ENCODE assay signal across 8 cellular contexts in the genomic region with DNA sequence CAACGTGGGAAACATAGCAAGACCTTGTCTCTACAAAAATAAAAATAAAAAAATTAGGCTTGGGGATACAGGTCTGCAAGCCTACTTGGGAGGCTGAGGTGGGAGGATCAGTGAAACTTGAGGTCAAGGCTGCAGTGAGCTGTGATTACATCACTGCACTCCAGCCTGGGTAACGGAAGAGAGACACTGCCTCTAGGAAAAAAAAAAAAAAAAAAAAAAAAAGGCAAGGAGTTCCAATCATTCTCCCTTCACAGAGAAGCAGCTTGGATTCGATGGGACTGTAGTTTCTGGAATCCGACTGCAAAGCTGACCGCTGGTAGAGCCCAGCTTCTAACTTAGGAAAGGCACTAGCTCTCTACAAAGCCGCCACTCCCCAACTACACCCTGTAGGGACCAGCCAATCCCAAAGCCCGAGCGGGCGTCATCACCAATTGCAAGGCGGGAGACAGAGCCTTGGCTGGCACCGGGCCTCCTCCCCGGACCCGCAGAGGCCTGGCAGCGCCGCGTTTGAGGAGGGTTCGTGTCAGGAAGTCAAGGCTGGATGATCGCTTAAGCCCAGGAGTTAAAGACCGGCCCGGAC. TPM values are rescaled to one million over a fixed set of nuclear protein-coding genes. Genes with fewer than 3 reads are reported as not detected.
DNase-seq lines count a peak whose midpoint lies in the region; ATAC-seq and TF ChIP-seq lines count a peak whose summit lies in the region.

No MANE protein-coding gene starts in this region.

- TSS peak; percentile 93 for BruUV-seq in OCI-LY7 (replicated peaks; lab: Mats Ljungman, UMichigan)

- intact Hi-C loops in OCI-LY7 (cut with micrococcal nuclease; ENCODE audit: unreplicated experiment) = loop anchor here (2.0 kb wide), 1 partner anchor 55 kb away; no protein-coding TSS in a partner anchor

- H3K9me3 ChIP-seq in OCI-LY7 (ENCODE audit: low read length) (no peaks in the 10 kb centered on the region), mucosa of rectum (ENCODE audit: control insufficient read depth in 2 of 2, low read length in 2 of 2) (no peaks in the 10 kb centered on the region)

- no peaks in the 10 kb centered on the region for H4K20me1 ChIP-seq in OCI-LY7 (ENCODE audit: insufficient read depth, low read length)

- peak; percentile 83 for DNase-seq in COR-L47 (lab: John Stamatoyannopoulos, UW)
- DNase-seq in HUDEP-2 (lab: John Stamatoyannopoulos, UW; ENCODE audit: unreplicated experiment in 76 of 76) = peak in 74 of 76 experiments; percentile 60 to 94 (median 87)
- DNase-seq in OCI-LY7 (ENCODE audit: low spot score) = peak; percentile 37
- DNase-seq in activated T-cell treated with anti-CD3 and anti-CD28 coated beads, Interleukin-2, amount 50 U/mL, for 1 hour = peak; percentile 80
- DNase-seq in erythroblast (lab: John Stamatoyannopoulos, UW) = peak; percentile 92
- peak; percentile 55 to 69 for DNase-seq in stimulated activated CD8-positive, alpha-beta memory T cell treated with anti-CD3 and anti-CD28 coated beads, Interleukin-7, amount 100 ng/mL, for 1 hour (ENCODE audit: low read depth in 2 of 2)

- H3K27ac ChIP-seq in OCI-LY7 (ENCODE audit: low read depth, low read length, poor library complexity, severe bottlenecking) (no peak overlapping the region), mucosa of rectum (ENCODE audit: low read depth in 2 of 2, low read length in 2 of 2) (peak overlapping the region; percentile 88 to 97)

- ATAC-seq in GM21390 (IDR thresholded peaks at IDR 0.05; ENCODE audit: unreplicated experiment) = peak; percentile 63

- H3K4me2 ChIP-seq in OCI-LY7 (ENCODE audit: low read length) = peak overlapping the region; percentile 82

- peak overlapping the region; percentile 69 for H3K4me3 ChIP-seq in OCI-LY7 (ENCODE audit: low read depth, low read length, poor library complexity, severe bottlenecking)
- peak overlapping the region; percentile 79 to 85 for H3K4me3 ChIP-seq in mucosa of rectum (ENCODE audit: low read length in 2 of 2)

- no peaks in the 10 kb centered on the region for H3K79me2 ChIP-seq in OCI-LY7 (ENCODE audit: insufficient read depth, low read depth, low read length)

- peak overlapping the region; percentile 68 for H2AFZ ChIP-seq in OCI-LY7 (ENCODE audit: low read length)

- peak overlapping the region; percentile 65 to 90 for H3K9ac ChIP-seq in mucosa of rectum (ENCODE audit: low read depth in 1 of 2, low read length in 2 of 2)

- H3K4me1 ChIP-seq in OCI-LY7 (ENCODE audit: insufficient read depth, low read length, poor library complexity, severe bottlenecking) (peaks cover 50% of the 10 kb centered on the region), mucosa of rectum (ENCODE audit: control insufficient read depth in 2 of 2, insufficient read depth in 2 of 2, low read length in 2 of 2) (peaks cover 20 to 26% of the 10 kb centered on the region in 2 donors)

- no peak for TF ChIP-seq POLR2A in erythroblast (IDR thresholded peaks at IDR 0.05; ENCODE audit: low read length)

- POLR2A ChIA-PET in OCI-LY7 (lab: Charles Lee) = interaction anchor here (0.5 to 3.6 kb wide), 14 partner anchors 14 to 613 kb away, joined by 3 to 25 read pairs (median 4); a partner anchor contains a TSS

- H3K27me3 ChIP-seq in mucosa of rectum (ENCODE audit: control insufficient read depth in 2 of 2, insufficient read depth in 2 of 2, low read length in 2 of 2) = no peaks in the 10 kb centered on the region

- TF ChIP-seq CTCF in OCI-LY7 (conservative IDR thresholded peaks at IDR 0.05; ENCODE audit: low read length) = no peak

- H3K36me3 ChIP-seq in OCI-LY7 (ENCODE audit: insufficient read depth, low read length) (no peaks in the 10 kb centered on the region), mucosa of rectum (ENCODE audit: control insufficient read depth in 2 of 2, insufficient read depth in 2 of 2, low read length in 2 of 2) (peaks cover 5 to 7% of the 10 kb centered on the region in 2 donors)

- no peaks in the 10 kb centered on the region for H3K9me2 ChIP-seq in OCI-LY7 (ENCODE audit: insufficient read depth, low read length)

- CTCF ChIA-PET in OCI-LY7 (lab: Charles Lee; ENCODE audit: unreplicated experiment) = interaction anchor here (1.4 to 2.4 kb wide), 3 partner anchors 31 to 197 kb away, joined by 3 to 10 read pairs (median 3); a partner anchor contains a TSS

RNA-seq across cellular contexts. Expression of a gene that starts 0.7 kb away (rescaled TPM):
- total RNA-seq in OCI-LY7 (2014; rRNA removed; shearing (Covaris generic)) = 15.6 and 19.9 TPM in 2 replicates
- 36.0 and 39.4 TPM in 2 replicates for total RNA-seq in OCI-LY7 (2022)

RNA-seq across cellular contexts. Expression of a gene that starts 27.8 kb away (rescaled TPM):
- total RNA-seq in OCI-LY7 (2014; rRNA removed; shearing (Covaris generic)) = not detected in 2 replicates
- not detected in 2 replicates for total RNA-seq in OCI-LY7 (2022)

RNA-seq across cellular contexts. Expression of a gene that starts 34.5 kb away (rescaled TPM):
- total RNA-seq in OCI-LY7 (2014; rRNA removed; shearing (Covaris generic)) = 24.5 TPM in 2 replicates
- total RNA-seq in OCI-LY7 (2022) = 24.2 and 26.5 TPM in 2 replicates

RNA-seq across cellular contexts. Expression of a gene that starts 37.4 kb away (rescaled TPM):
- total RNA-seq in OCI-LY7 (2014; rRNA removed; shearing (Covaris generic)) = 116 and 136 TPM in 2 replicates
- 126 and 135 TPM in 2 replicates for total RNA-seq in OCI-LY7 (2022)

RNA-seq across cellular contexts. Expression of a gene that starts 43.7 kb away (rescaled TPM):
- 6.2 and 7.7 TPM in 2 replicates for total RNA-seq in OCI-LY7 (2014; rRNA removed; shearing (Covaris generic))
- total RNA-seq in OCI-LY7 (2022) = 14.4 and 14.7 TPM in 2 replicates

Comparison
In these comparisons a context has a peak if more than half of its experiments do, and no peak if none do; other contexts are left out.
1. DNase-seq: peak in every context shown above with its lines; median percentile 92 in erythroblast; 87 in HUDEP-2; 83 in COR-L47; 80 in activated T-cell treated with anti-CD3 and anti-CD28 coated beads, Interleukin-2, amount 50 U/mL, for 1 hour; 62 in stimulated activated CD8-positive, alpha-beta memory T cell treated with anti-CD3 and anti-CD28 coated beads, Interleukin-7, amount 100 ng/mL, for 1 hour; 37 in OCI-LY7.